Comparison of ENCODE assay signal across 28 cellular contexts in genomic region chr1:242623751-242624150, GRCh38.
"Had no signal": no experiment of that assay in that cellular context is flagged by ENCODE, and none has a peak within 500 bp of the region (broad histone marks: within the 10 kb centered on the region; RNA-seq: fewer than 3 reads in every experiment).

No MANE protein-coding gene starts in this region.

- H3K4me2 ChIP-seq: neural progenitor cell, smooth muscle cell had no signal

- H3K4me1 ChIP-seq: left ventricle myocardium inferior, parathyroid adenoma, psoas muscle, sigmoid colon, tibial nerve, uterus had no signal

- H3K4me3 Mint-ChIP-seq: immature natural killer cell; memory B cell; naive thymus-derived CD8-positive, alpha-beta T cell; nephron; neural progenitor cell; stimulated activated memory B cell treated with anti-CD40 and anti-IgM and Interleukin-4, amounts not matched to agents 10 μg/mL and 1 μg/mL and 100 μg/mL, for 72 hours; stimulated activated naive CD8-positive, alpha-beta T cell treated with anti-CD3 and anti-CD28 coated beads, Interleukin-15, amount 100 ng/mL, for 72 hours; type B pancreatic cell had no signal

- H3K27ac ChIP-seq: left ventricle myocardium inferior, neural progenitor cell, neutrophil, parathyroid adenoma, psoas muscle, sigmoid colon, tibial nerve, uterus had no signal

- H2AFZ ChIP-seq: neural progenitor cell, parathyroid adenoma had no signal

- H3K9me3 Mint-ChIP-seq: type B pancreatic cell had no signal

- H3K36me3 Mint-ChIP-seq: immature natural killer cell; memory B cell; neural progenitor cell; stimulated activated memory B cell treated with anti-CD40 and anti-IgM and Interleukin-4, amounts not matched to agents 10 μg/mL and 1 μg/mL and 100 μg/mL, for 72 hours; type B pancreatic cell had no signal

- H3K4me1 Mint-ChIP-seq: immature natural killer cell; memory B cell; naive thymus-derived CD8-positive, alpha-beta T cell; nephron; stimulated activated memory B cell treated with anti-CD40 and anti-IgM and Interleukin-4, amounts not matched to agents 10 μg/mL and 1 μg/mL and 100 μg/mL, for 72 hours; stimulated activated naive CD8-positive, alpha-beta T cell treated with anti-CD3 and anti-CD28 coated beads, Interleukin-15, amount 100 ng/mL, for 72 hours had no signal

- H3K27ac Mint-ChIP-seq: immature natural killer cell; memory B cell; naive thymus-derived CD8-positive, alpha-beta T cell; nephron; neural progenitor cell; stimulated activated memory B cell treated with anti-CD40 and anti-IgM and Interleukin-4, amounts not matched to agents 10 μg/mL and 1 μg/mL and 100 μg/mL, for 72 hours; stimulated activated naive CD8-positive, alpha-beta T cell treated with anti-CD3 and anti-CD28 coated beads, Interleukin-15, amount 100 ng/mL, for 72 hours; type B pancreatic cell had no signal

- H3K9me3 ChIP-seq: neutrophil, psoas muscle, uterus had no signal

- H3K4me3 ChIP-seq: left ventricle myocardium inferior, lung, neural progenitor cell, psoas muscle, sigmoid colon, smooth muscle cell, tibial nerve, uterus had no signal

- DNase-seq: immature natural killer cell; kidney; left ventricle myocardium inferior; naive thymus-derived CD8-positive, alpha-beta T cell; occipital lobe; psoas muscle; retina; right cardiac atrium; sigmoid colon; stimulated activated CD4-positive, alpha-beta T cell treated with anti-CD3 and anti-CD28 coated beads, Interleukin-1b, Interleukin-23, amount 100 ng/mL, for 48 hours; stimulated activated CD4-positive, alpha-beta T cell treated with anti-CD3 and anti-CD28 coated beads, Interleukin-2, amount 100 ng/mL, for 48 hours; stimulated activated CD4-positive, alpha-beta T cell treated with anti-CD3 and anti-CD28 coated beads, Interleukin-4, amount 100 ng/mL, for 4 hours; stimulated activated CD8-positive, alpha-beta memory T cell treated with anti-CD3 and anti-CD28 coated beads, Interleukin-4, amount 100 ng/mL, for 48 hours; stimulated activated naive CD4-positive, alpha-beta T cell treated with Interleukin-2 at 50 U/mL for 16 hours; stimulated activated naive CD8-positive, alpha-beta T cell treated with anti-CD3 and anti-CD28 coated beads, Interleukin-15, amount 100 ng/mL, for 72 hours; substantia nigra; uterus had no signal

- H3K27me3 ChIP-seq: neural progenitor cell, neutrophil, sigmoid colon, tibial nerve, uterus had no signal

- ATAC-seq: naive thymus-derived CD8-positive, alpha-beta T cell; psoas muscle; right cardiac atrium; stimulated activated memory B cell treated with anti-CD40 and anti-IgM and Interleukin-4, amounts not matched to agents 10 μg/mL and 1 μg/mL and 100 μg/mL, for 72 hours; stimulated activated naive CD8-positive, alpha-beta T cell treated with anti-CD3 and anti-CD28 coated beads, Interleukin-15, amount 100 ng/mL, for 72 hours had no signal

- H3K79me2 ChIP-seq: parathyroid adenoma had no signal

- H3K9ac ChIP-seq: neural progenitor cell, parathyroid adenoma had no signal

- H3K27me3 Mint-ChIP-seq: memory B cell; stimulated activated memory B cell treated with anti-CD40 and anti-IgM and Interleukin-4, amounts not matched to agents 10 μg/mL and 1 μg/mL and 100 μg/mL, for 72 hours; stimulated activated naive CD8-positive, alpha-beta T cell treated with anti-CD3 and anti-CD28 coated beads, Interleukin-15, amount 100 ng/mL, for 72 hours had no signal

- H3K36me3 ChIP-seq: left ventricle myocardium inferior, neural progenitor cell, neutrophil, sigmoid colon, tibial nerve, uterus had no signal

- FAIRE-seq: islet of Langerhans, kidney had no signal
